In the genomic region with DNA sequence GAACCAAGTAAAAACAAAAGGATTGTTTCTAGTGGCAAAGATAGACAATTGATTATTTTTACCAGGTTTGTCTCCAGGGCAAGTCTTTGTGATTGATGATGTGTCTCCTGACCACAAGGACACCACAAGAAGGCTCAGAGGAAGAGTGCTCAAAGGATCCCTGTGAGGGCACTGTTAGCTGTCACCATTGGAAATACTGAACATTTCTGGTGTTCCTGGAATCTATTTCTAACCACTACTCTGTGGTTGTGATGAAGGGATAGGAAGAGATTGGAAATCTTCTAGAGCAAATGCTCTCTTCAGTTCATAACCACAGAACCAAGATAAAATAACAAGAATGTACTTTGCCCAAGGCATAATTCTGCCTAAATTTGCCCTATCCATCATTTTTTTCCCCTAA, we compare ENCODE assay signal across 11 cellular contexts. TPM values are rescaled to one million over a fixed set of nuclear protein-coding genes. Genes with fewer than 3 reads are reported as not detected.
A peak's percentile ranks its signal among the peaks of the same experiment; 100 is the strongest.
DNase-seq lines count a peak whose midpoint lies in the region; ATAC-seq and TF ChIP-seq lines count a peak whose summit lies in the region.
"Had no signal": no experiment of that assay in that cellular context is flagged by ENCODE, and none has a peak within 500 bp of the region (broad histone marks: within the 10 kb centered on the region; RNA-seq: fewer than 3 reads in every experiment).

No MANE protein-coding gene starts in this region.

- H3K4me2 ChIP-seq in BLaER1 treated with 17β-estradiol and CSF1 and Interleukin-3, amounts not matched to agents 10 nM and 100 nM = peak overlapping the region in 8 of 11 experiments; percentile 25 to 76 (median 56); a peak in 15 of 22 replicates
- H3K4me2 ChIP-seq in mesenchymal stem cell (ENCODE audit: low read length, poor library complexity, severe bottlenecking) = no peak overlapping the region

- H4K91ac ChIP-seq in mesenchymal stem cell (ENCODE audit: low read length) = no peak overlapping the region

- no peak overlapping the region for H2AFZ ChIP-seq in mesenchymal stem cell (ENCODE audit: low read depth, low read length)

- no peak overlapping the region for H3K4ac ChIP-seq in mesenchymal stem cell (ENCODE audit: low read depth in 1 of 2, low read length in 2 of 2)

- H2BK120ac ChIP-seq in mesenchymal stem cell (ENCODE audit: low read depth, low read length) = no peak overlapping the region

- peaks cover 5% of the 10 kb centered on the region for H3K27me3 Mint-ChIP-seq in activated naive CD8-positive, alpha-beta T cell treated with anti-CD3 and anti-CD28 coated beads, Interleukin-2, amount 10 ng/mL, durations not matched to agents 7 days and 5 days
- H3K27me3 Mint-ChIP-seq: CD4-positive, alpha-beta memory T cell had no signal

- TF ChIP-seq CTCF in left ventricle myocardium inferior (IDR thresholded peaks at IDR 0.05; ENCODE audit: borderline replicate concordance) = no peak

- no peaks in the 10 kb centered on the region for H4K20me1 ChIP-seq in BLaER1 treated with 17β-estradiol and CSF1 and Interleukin-3, amounts not matched to agents 10 nM and 100 nM

- H3K9ac ChIP-seq in BLaER1 treated with 17β-estradiol and CSF1 and Interleukin-3, amounts not matched to agents 10 nM and 100 nM = no peak overlapping the region
- H3K9ac ChIP-seq in mesenchymal stem cell (ENCODE audit: low read length) = no peak overlapping the region

- no peaks in the 10 kb centered on the region for H3K9me3 ChIP-seq in BLaER1 treated with 17β-estradiol and CSF1 and Interleukin-3, amounts not matched to agents 10 nM and 100 nM (replicated peaks in 1 of 11)
- no peaks in the 10 kb centered on the region for H3K9me3 ChIP-seq in mesenchymal stem cell (ENCODE audit: control insufficient read depth, low read length)
- H3K9me3 ChIP-seq in left ventricle myocardium inferior (replicated peaks) = no peaks in the 10 kb centered on the region

- H3K23ac ChIP-seq in mesenchymal stem cell (ENCODE audit: low read length in 2 of 2) = no peak overlapping the region

- H3K4me1 Mint-ChIP-seq in activated naive CD8-positive, alpha-beta T cell treated with anti-CD3 and anti-CD28 coated beads, Interleukin-2, amount 10 ng/mL, durations not matched to agents 7 days and 5 days = peaks cover 9% of the 10 kb centered on the region

- H2BK12ac ChIP-seq in mesenchymal stem cell (ENCODE audit: low read length in 2 of 2) = no peak overlapping the region

- H2BK15ac ChIP-seq in mesenchymal stem cell (ENCODE audit: low read depth, poor library complexity, severe bottlenecking) = no peak overlapping the region

- intact Hi-C loops in left ventricle myocardium inferior (cut with micrococcal nuclease) = no loop called here

- no peak overlapping the region for H3K14ac ChIP-seq in mesenchymal stem cell (ENCODE audit: low read length in 2 of 2)

- DNase-seq in HT-29 (ENCODE audit: low spot score) (peak; percentile 54), mesenchymal stem cell (peak; percentile 13), NCI-H446 treated with DMSO at 0.1 percent for 48 hours (lab: John Stamatoyannopoulos, UW) (no peak), left ventricle myocardium inferior (no peak), NCI-H510A (lab: John Stamatoyannopoulos, UW) (no peak)
- DNase-seq in activated naive CD8-positive, alpha-beta T cell treated with anti-CD3 and anti-CD28 coated beads, Interleukin-2, amount 10 ng/mL, durations not matched to agents 7 days and 5 days = no peak
- DNase-seq: CD4-positive, alpha-beta memory T cell; SIG-M5; stimulated activated naive CD4-positive, alpha-beta T cell treated with Interleukin-2 at 50 U/mL for 16 hours had no signal

- no peaks in the 10 kb centered on the region for H3K36me3 ChIP-seq in BLaER1 treated with 17β-estradiol and CSF1 and Interleukin-3, amounts not matched to agents 10 nM and 100 nM
- H3K36me3 ChIP-seq in mesenchymal stem cell (ENCODE audit: control insufficient read depth in 1 of 2, insufficient read depth in 2 of 2, low read depth in 1 of 2, low read length in 2 of 2) = no peaks in the 10 kb centered on the region
- no peaks in the 10 kb centered on the region for H3K36me3 ChIP-seq in left ventricle myocardium inferior

- H2BK5ac ChIP-seq in mesenchymal stem cell (ENCODE audit: low read depth, low read length, poor library complexity, severe bottlenecking) = no peak overlapping the region

- H3K18ac ChIP-seq in mesenchymal stem cell (ENCODE audit: low read depth in 1 of 2, low read length in 2 of 2) = no peak overlapping the region

- no peaks in the 10 kb centered on the region for H3K79me1 ChIP-seq in mesenchymal stem cell (replicated peaks; ENCODE audit: low read length, poor library complexity, severe bottlenecking)

- H3K27me3 ChIP-seq in BLaER1 treated with 17β-estradiol and CSF1 and Interleukin-3, amounts not matched to agents 10 nM and 100 nM = no peaks in the 10 kb centered on the region
- H3K27me3 ChIP-seq in mesenchymal stem cell (ENCODE audit: control insufficient read depth in 1 of 2, insufficient read depth in 1 of 2, low read length in 2 of 2) (peaks cover 9 to 16% of the 10 kb centered on the region in 2 experiments), left ventricle myocardium inferior (ENCODE audit: low read depth) (no peaks in the 10 kb centered on the region)

- no peak overlapping the region for H3K27ac ChIP-seq in BLaER1 treated with 17β-estradiol and CSF1 and Interleukin-3, amounts not matched to agents 10 nM and 100 nM
- no peak overlapping the region for H3K27ac ChIP-seq in mesenchymal stem cell (ENCODE audit: low read length, poor library complexity, severe bottlenecking)
- H3K27ac ChIP-seq in left ventricle myocardium inferior (replicated peaks) = no peak overlapping the region

- peaks cover 0 to 17% (median 12%) of the 10 kb centered on the region in 10 experiments; a peak in 13 of 20 replicates for H3K4me1 ChIP-seq in BLaER1 treated with 17β-estradiol and CSF1 and Interleukin-3, amounts not matched to agents 10 nM and 100 nM
- H3K4me1 ChIP-seq in mesenchymal stem cell (ENCODE audit: control insufficient read depth, insufficient read depth, low read depth, low read length) (no peaks in the 10 kb centered on the region), left ventricle myocardium inferior (no peaks in the 10 kb centered on the region)

- POLR2A ChIA-PET in activated naive CD8-positive, alpha-beta T cell treated with anti-CD3 and anti-CD28 coated beads, Interleukin-2, amount 10 ng/mL, durations not matched to agents 7 days and 5 days (lab: Charles Lee) = no interaction called here

- H3K36me3 Mint-ChIP-seq in activated naive CD8-positive, alpha-beta T cell treated with anti-CD3 and anti-CD28 coated beads, Interleukin-2, amount 10 ng/mL, durations not matched to agents 7 days and 5 days = no peaks in the 10 kb centered on the region

- H3K9me3 Mint-ChIP-seq in activated naive CD8-positive, alpha-beta T cell treated with anti-CD3 and anti-CD28 coated beads, Interleukin-2, amount 10 ng/mL, durations not matched to agents 7 days and 5 days = no peaks in the 10 kb centered on the region
- H3K9me3 Mint-ChIP-seq: CD4-positive, alpha-beta memory T cell had no signal

- peak; percentile 56 for ATAC-seq in activated naive CD8-positive, alpha-beta T cell treated with anti-CD3 and anti-CD28 coated beads, Interleukin-2, amount 10 ng/mL, durations not matched to agents 7 days and 5 days (ENCODE audit: low read depth)
- ATAC-seq in HG03097 (IDR thresholded peaks at IDR 0.05; ENCODE audit: low FRiP score, unreplicated experiment) = no peak

- H3K27ac Mint-ChIP-seq in activated naive CD8-positive, alpha-beta T cell treated with anti-CD3 and anti-CD28 coated beads, Interleukin-2, amount 10 ng/mL, durations not matched to agents 7 days and 5 days = no peak overlapping the region
- H3K27ac Mint-ChIP-seq: CD4-positive, alpha-beta memory T cell had no signal

- H4K8ac ChIP-seq in mesenchymal stem cell (ENCODE audit: low read length) = no peak overlapping the region

- H3K4me3 Mint-ChIP-seq in activated naive CD8-positive, alpha-beta T cell treated with anti-CD3 and anti-CD28 coated beads, Interleukin-2, amount 10 ng/mL, durations not matched to agents 7 days and 5 days = peak overlapping the region; percentile 35
- H3K4me3 Mint-ChIP-seq: CD4-positive, alpha-beta memory T cell had no signal

- H2AK5ac ChIP-seq in mesenchymal stem cell (ENCODE audit: low read length, severe bottlenecking) = no peak overlapping the region

- no peak overlapping the region for H3K4me3 ChIP-seq in BLaER1 treated with 17β-estradiol and CSF1 and Interleukin-3, amounts not matched to agents 10 nM and 100 nM
- no peak overlapping the region for H3K4me3 ChIP-seq in mesenchymal stem cell (ENCODE audit: insufficient read depth in 1 of 2, low read depth in 1 of 2, low read length in 2 of 2)
- H3K4me3 ChIP-seq in left ventricle myocardium inferior = no peak overlapping the region

RNA-seq across cellular contexts. Expression of gene RNF43, which starts 15.3 kb away (rescaled TPM):
- 113 and 136 TPM in 2 replicates for total RNA-seq in HT-29 (2014; rRNA removed; shearing (Covaris generic))
- under 1 TPM in 1 of 2 experiments, not detected in 1; 0.72 TPM for total RNA-seq in activated naive CD8-positive, alpha-beta T cell treated with anti-CD3 and anti-CD28 coated beads, Interleukin-2, amount 10 ng/mL, durations not matched to agents 7 days and 5 days
- polyA plus RNA-seq in mesenchymal stem cell (2013, experiment 1 of 2) = 0.01 TPM
- polyA plus RNA-seq in mesenchymal stem cell (2013, experiment 2 of 2) = not detected
- 4.7 TPM for total RNA-seq in left ventricle myocardium inferior

RNA-seq across cellular contexts. Expression of gene SUPT4H1, which starts 50.0 kb away (rescaled TPM):
- total RNA-seq in HT-29 (2014; rRNA removed; shearing (Covaris generic)) = 53.0 and 60.0 TPM in 2 replicates
- 10 to 100 TPM; 66.4 to 70.2 TPM for total RNA-seq in activated naive CD8-positive, alpha-beta T cell treated with anti-CD3 and anti-CD28 coated beads, Interleukin-2, amount 10 ng/mL, durations not matched to agents 7 days and 5 days
- polyA plus RNA-seq in mesenchymal stem cell (2013, experiment 1 of 2) = 68.0 TPM
- 70.8 TPM for polyA plus RNA-seq in mesenchymal stem cell (2013, experiment 2 of 2)
- 55.2 TPM for total RNA-seq in left ventricle myocardium inferior

Comparison
In these comparisons a context has a peak if more than half of its experiments do, and no peak if none do; other contexts are left out.
1. DNase-seq: peak in HT-29 (single experiment) and mesenchymal stem cell (single experiment); none in activated naive CD8-positive, alpha-beta T cell treated with anti-CD3 and anti-CD28 coated beads, Interleukin-2, amount 10 ng/mL, durations not matched to agents 7 days and 5 days (single experiment), NCI-H446 treated with DMSO at 0.1 percent for 48 hours (single experiment), left ventricle myocardium inferior (single experiment) and NCI-H510A (single experiment).
2. RNA of gene RNF43, which starts 15.3 kb away (total RNA-seq): 113 to 136 TPM in HT-29; 4.7 TPM in left ventricle myocardium inferior (single experiment) and 0.72 TPM in activated naive CD8-positive, alpha-beta T cell treated with anti-CD3 and anti-CD28 coated beads, Interleukin-2, amount 10 ng/mL, durations not matched to agents 7 days and 5 days; every median in the first group is over 10 times any median in the second.